In genomic region chr17:74751210-74751529, GRCh38 we compare ENCODE assay signal across 11 cellular contexts. TPM values are rescaled to one million over a fixed set of nuclear protein-coding genes. Genes with fewer than 3 reads are reported as not detected.
DNase-seq lines count a peak whose midpoint lies in the region; ATAC-seq and TF ChIP-seq lines count a peak whose summit lies in the region.
"Had no signal": no experiment of that assay in that cellular context is flagged by ENCODE, and none has a peak within 500 bp of the region (broad histone marks: within the 10 kb centered on the region; RNA-seq: fewer than 3 reads in every experiment).

No MANE protein-coding gene starts in this region.

- 85% methylated on average over 4 of the region's 4 CpGs for WGBS in mammary epithelial cell (ENCODE audit: low coverage, missing lambda C conversion rate)
- WGBS in upper lobe of left lung, 2 donors = 38 to 48% methylated on average over 4 of the region's 4 CpGs

- ATAC-seq in upper lobe of left lung (ENCODE audit: low FRiP score in 2 of 2) (no peak), HG02885 (IDR thresholded peaks at IDR 0.05; ENCODE audit: poor library complexity, unreplicated experiment) (no peak)
- ATAC-seq: heart left ventricle had no signal

- no peaks in the 10 kb centered on the region for H3K36me3 ChIP-seq in mammary epithelial cell (ENCODE audit: insufficient read depth, low read length)
- no peaks in the 10 kb centered on the region for H3K36me3 ChIP-seq in mucosa of stomach (ENCODE audit: control insufficient read depth, insufficient read depth, low read length)
- no peaks in the 10 kb centered on the region for H3K36me3 ChIP-seq in upper lobe of left lung
- H3K36me3 ChIP-seq: heart left ventricle had no signal

- DNase-seq in MCF 10A (ENCODE audit: unreplicated experiment) (no peak), mammary epithelial cell (no peak), upper lobe of left lung (no peak), NCI-H226 (no peak), AG08396 (ENCODE audit: low spot score) (no peak)
- DNase-seq: heart left ventricle had no signal

- peaks cover 56% of the 10 kb centered on the region for H3K79me2 ChIP-seq in mammary epithelial cell (ENCODE audit: insufficient read depth, low read length)

- no peaks in the 10 kb centered on the region for H3K9me3 Mint-ChIP-seq in MCF 10A (ENCODE audit: unreplicated experiment)
- H3K9me3 Mint-ChIP-seq in brain = peaks cover 0 to 10% (median 0%) of the 10 kb centered on the region in 5 experiments

- no peaks in the 10 kb centered on the region for H3K36me3 Mint-ChIP-seq in MCF 10A (ENCODE audit: insufficient read depth, unreplicated experiment)
- H3K36me3 Mint-ChIP-seq in brain = no peaks in the 10 kb centered on the region

- H3K27ac ChIP-seq in mammary epithelial cell (ENCODE audit: insufficient read depth, low read depth, low read length) = no peak overlapping the region
- H3K27ac ChIP-seq in upper lobe of left lung = peak overlapping the region; percentile 20 to 88 (median 61)
- H3K27ac ChIP-seq: psoas muscle had no signal

- no peak overlapping the region for H2AFZ ChIP-seq in mammary epithelial cell (ENCODE audit: low read depth, low read length)

- intact Hi-C loops in MCF 10A (cut with micrococcal nuclease) = no loop called here
- intact Hi-C loops in mammary epithelial cell (cut with micrococcal nuclease) = no loop called here

- no peak for TF ChIP-seq EP300 in upper lobe of left lung (IDR thresholded peaks at IDR 0.05)

- CTCF ChIA-PET in MCF 10A (lab: Yijun Ruan, JAX) (interaction anchor here (0.7 to 3.2 kb wide), 4 partner anchors 9 to 887 kb away, joined by 3 to 30 read pairs (median 3); no protein-coding TSS in a partner anchor), mammary epithelial cell (lab: Charles Lee; ENCODE audit: low non-redundant PET) (no interaction called here)

- H3K27me3 ChIP-seq in mammary epithelial cell (ENCODE audit: insufficient read depth, low read length) (no peaks in the 10 kb centered on the region), mucosa of stomach (ENCODE audit: control insufficient read depth, insufficient read depth, low read length) (no peaks in the 10 kb centered on the region), upper lobe of left lung (no peaks in the 10 kb centered on the region)
- H3K27me3 ChIP-seq: heart left ventricle had no signal

- POLR2A ChIA-PET in MCF 10A (lab: Yijun Ruan, JAX) = interaction anchor here (0.9 to 3.6 kb wide), 4 partner anchors 9 to 25 kb away, joined by 3 to 29 read pairs (median 13); partner anchors contain the start of gene NAT9

- H3K27me3 Mint-ChIP-seq in MCF 10A (ENCODE audit: insufficient read depth, unreplicated experiment) (no peaks in the 10 kb centered on the region), brain (peaks cover 23% of the 10 kb centered on the region)

- in situ Hi-C loops in mammary epithelial cell (cut with MboI; ENCODE audit: low sequenced_read_pairs in 2 of 2) = no loop called here

- H3K4me3 ChIP-seq in mammary epithelial cell (replicated peaks in 1 of 3; ENCODE audit: insufficient read depth in 1 of 3, low read depth in 2 of 3, low read length in 3 of 3) (no peak overlapping the region), mucosa of stomach (ENCODE audit: low read length) (peak overlapping the region; percentile 18), upper lobe of left lung (peak overlapping the region in 2 of 4 donors; percentile 18 to 83)
- H3K4me3 ChIP-seq: psoas muscle had no signal

- H3K4me3 Mint-ChIP-seq in MCF 10A (ENCODE audit: unreplicated experiment) = peak overlapping the region; percentile 88
- H3K4me3 Mint-ChIP-seq in brain = peak overlapping the region; percentile 51 to 91 (median 69)

- TF ChIP-seq CTCF in MCF 10A (IDR thresholded peaks at IDR 0.05; ENCODE audit: unreplicated experiment) (no peak), mammary epithelial cell (conservative IDR thresholded peaks at IDR 0.05 in 1 of 2, IDR thresholded peaks at IDR 0.05 in 1 of 2; ENCODE audit: extremely low read depth in 1 of 2, insufficient read depth in 1 of 2, low read depth in 1 of 2, low read length in 2 of 2) (no peak), brain (conservative IDR thresholded peaks at IDR 0.05) (no peak), upper lobe of left lung (IDR thresholded peaks at IDR 0.05) (no peak)

- H3K4me1 ChIP-seq in mammary epithelial cell (ENCODE audit: insufficient read depth, low read length) (peaks cover 10% of the 10 kb centered on the region), mucosa of stomach (ENCODE audit: control insufficient read depth, insufficient read depth, low read length) (peaks cover 47% of the 10 kb centered on the region), upper lobe of left lung (peaks cover 35 to 69% (median 48%) of the 10 kb centered on the region in 4 donors)

- no peaks in the 10 kb centered on the region for H3K9me3 ChIP-seq in mammary epithelial cell (replicated peaks; ENCODE audit: insufficient read depth, low read length)
- no peaks in the 10 kb centered on the region for H3K9me3 ChIP-seq in mucosa of stomach (ENCODE audit: control insufficient read depth, low read length)
- no peaks in the 10 kb centered on the region for H3K9me3 ChIP-seq in upper lobe of left lung
- H3K9me3 ChIP-seq: heart left ventricle, psoas muscle had no signal

- H4K20me1 ChIP-seq in mammary epithelial cell (ENCODE audit: insufficient read depth, low read length) = no peaks in the 10 kb centered on the region

- H3K27ac Mint-ChIP-seq in MCF 10A (ENCODE audit: low read depth, unreplicated experiment) (peak overlapping the region; percentile 27), brain (peak overlapping the region in 4 of 5 experiments; percentile 19 to 98 (median 73))

- dilution Hi-C loops in mammary epithelial cell (cut with HindIII; ENCODE audit: low sequenced_read_pairs) = no loop called here

- TF ChIP-seq POLR2A in upper lobe of left lung (IDR thresholded peaks at IDR 0.05) = no peak

- H3K4me1 Mint-ChIP-seq in MCF 10A (ENCODE audit: insufficient read depth, unreplicated experiment) = peaks cover 29% of the 10 kb centered on the region
- peaks cover 40% of the 10 kb centered on the region for H3K4me1 Mint-ChIP-seq in brain

- no peak overlapping the region for H3K4me2 ChIP-seq in mammary epithelial cell (ENCODE audit: insufficient read depth, low read depth, low read length)

- BruUV-seq in MCF 10A (replicated peaks; lab: Mats Ljungman, UMichigan) = no TSS peak
- BruUV-seq in mammary epithelial cell (replicated peaks; lab: Mats Ljungman, UMichigan) = no TSS peak

- H3K9ac ChIP-seq in mammary epithelial cell (ENCODE audit: insufficient read depth, low read length) (no peak overlapping the region), mucosa of stomach (ENCODE audit: low read length) (peak overlapping the region; percentile 18)

RNA-seq across cellular contexts. Expression of gene NHERF1, which starts 2.7 kb away (rescaled TPM):
- 23.9 and 25.3 TPM in 2 replicates for total RNA-seq in MCF 10A (2022)
- 10 to 100 TPM in 1 of 2 donors, 1 to 10 TPM in 1; 5.8 to 24.6 TPM for total RNA-seq in mammary epithelial cell
- 36.3 TPM for polyA plus RNA-seq in mammary epithelial cell
- polyA minus RNA-seq in mammary epithelial cell = 59.6 TPM
- 95.8 TPM for polyA plus RNA-seq in brain (ENCODE audit: insufficient read depth, low read depth, low replicate concordance)
- 10 to 100 TPM; 21.6 to 49.4 (median 34.8) TPM for total RNA-seq in upper lobe of left lung

RNA-seq across cellular contexts. Expression of gene RAB37, which starts 14.1 kb away (rescaled TPM):
- total RNA-seq in MCF 10A (2022) (not detected in 2 replicates), mammary epithelial cell (not detected), upper lobe of left lung (1 to 10 TPM; 1.1 to 7.1 (median 3.7) TPM)
- polyA plus RNA-seq in mammary epithelial cell (not detected), brain (ENCODE audit: insufficient read depth, low read depth, low replicate concordance) (2.8 TPM)
- not detected for polyA minus RNA-seq in mammary epithelial cell

RNA-seq across cellular contexts. Expression of gene NAT9, which starts 25.0 kb away (rescaled TPM):
- total RNA-seq in MCF 10A (2022) = 58.1 and 64.8 TPM in 2 replicates
- 10 to 100 TPM; 24.7 to 76.5 TPM for total RNA-seq in mammary epithelial cell
- 37.3 TPM for polyA plus RNA-seq in mammary epithelial cell
- 4.1 TPM for polyA minus RNA-seq in mammary epithelial cell
- polyA plus RNA-seq in brain (ENCODE audit: insufficient read depth, low read depth, low replicate concordance) = 24.8 TPM
- total RNA-seq in upper lobe of left lung = 10 to 100 TPM; 16.1 to 78.6 (median 41.7) TPM

RNA-seq across cellular contexts. Expression of gene CD300LF, which starts 38.4 kb away (rescaled TPM):
- total RNA-seq in MCF 10A (2022) (not detected in 2 replicates), mammary epithelial cell (not detected), upper lobe of left lung (10 to 100 TPM; 14.5 to 70.2 (median 33.4) TPM)
- polyA plus RNA-seq in mammary epithelial cell (not detected), brain (ENCODE audit: insufficient read depth, low read depth, low replicate concordance) (0.54 TPM)
- not detected for polyA minus RNA-seq in mammary epithelial cell
- total RNA-seq: NCI-H460 had no signal
